8 cellular contexts compared by ENCODE assay signal in genomic region chr9:94860678-94861588, GRCh38.
DNase-seq lines count a peak whose midpoint lies in the region; TF ChIP-seq lines count a peak whose summit lies in the region.

No MANE protein-coding gene starts in this region.

- H3K4me3 ChIP-seq in fibroblast of villous mesenchyme (ENCODE audit: low read depth, low read length): no peak overlapping the region
- no peak overlapping the region for H3K4me3 ChIP-seq in left ventricle myocardium inferior

- no peaks in the 10 kb centered on the region for H3K36me3 ChIP-seq in left ventricle myocardium inferior

- DNase-seq in GM10248 (ENCODE audit: extremely low spot score) (peak; percentile 83), H4 (ENCODE audit: low spot score) (peak; percentile 97), MV-4-11 (lab: John Stamatoyannopoulos, UW) (peak; percentile 93), fibroblast of villous mesenchyme (ENCODE audit: low read depth) (peak; percentile 67), left ventricle myocardium inferior (no peak), NCI-H2227 (lab: John Stamatoyannopoulos, UW; ENCODE audit: unreplicated experiment) (no peak)
- DNase-seq in activated CD4-positive, alpha-beta T cell treated with anti-CD3 and anti-CD28 coated beads, Interleukin-2, amount 50 U/mL, for 1 hour: peak; percentile 61
- DNase-seq in stimulated activated CD8-positive, alpha-beta memory T cell treated with anti-CD3 and anti-CD28 coated beads, Interleukin-15, amount 100 ng/mL, for 4 hours (ENCODE audit: low read depth in 2 of 2): peak; percentile 36 to 55

- no peaks in the 10 kb centered on the region for H3K27me3 ChIP-seq in left ventricle myocardium inferior (ENCODE audit: low read depth)

- CTCF ChIA-PET in GM10248 (lab: Yijun Ruan, JAX): interaction anchor here (0.9 to 1.6 kb wide), 4 partner anchors 10 to 38 kb away, joined by 3 to 5 read pairs (median 4); no protein-coding TSS in a partner anchor

- peaks cover 30% of the 10 kb centered on the region for H3K4me1 ChIP-seq in left ventricle myocardium inferior

- H3K9me3 ChIP-seq in left ventricle myocardium inferior (replicated peaks): peaks cover 7% of the 10 kb centered on the region

- intact Hi-C loops in left ventricle myocardium inferior (cut with micrococcal nuclease): loop anchor here (10.0 kb wide), 1 partner anchor 76 kb away; no protein-coding TSS in a partner anchor

- H3K27ac ChIP-seq in left ventricle myocardium inferior (replicated peaks): no peak overlapping the region

- POLR2A ChIA-PET in GM10248 (lab: Yijun Ruan, JAX): no interaction called here

- TF ChIP-seq CTCF in GM10248 (IDR thresholded peaks at IDR 0.05; ENCODE audit: control extremely low read depth, extremely low read depth, low read depth, missing control alignments) (no peak), fibroblast of villous mesenchyme (IDR thresholded peaks at IDR 0.05; ENCODE audit: insufficient read depth, low read depth, low read length) (no peak), left ventricle myocardium inferior (IDR thresholded peaks at IDR 0.05; ENCODE audit: borderline replicate concordance) (no peak)

Comparison
In these comparisons a context has a peak if more than half of its experiments do, and no peak if none do; other contexts are left out.
1. DNase-seq: peak in GM10248 (single experiment), H4 (single experiment), MV-4-11 (single experiment), activated CD4-positive, alpha-beta T cell treated with anti-CD3 and anti-CD28 coated beads, Interleukin-2, amount 50 U/mL, for 1 hour (single experiment), fibroblast of villous mesenchyme (single experiment) and stimulated activated CD8-positive, alpha-beta memory T cell treated with anti-CD3 and anti-CD28 coated beads, Interleukin-15, amount 100 ng/mL, for 4 hours (2 of 2); none in left ventricle myocardium inferior (single experiment) and NCI-H2227 (single experiment).